8 cellular contexts compared by ENCODE assay signal in genomic region chr3:120449701-120450216, GRCh38. TPM values are rescaled to one million over a fixed set of nuclear protein-coding genes. Genes with fewer than 3 reads are reported as not detected.
DNase-seq lines count a peak whose midpoint lies in the region; ATAC-seq, FAIRE-seq and TF ChIP-seq lines count a peak whose summit lies in the region.
"Had no signal": no experiment of that assay in that cellular context is flagged by ENCODE, and none has a peak within 500 bp of the region (broad histone marks: within the 10 kb centered on the region; RNA-seq: fewer than 3 reads in every experiment).

No MANE protein-coding gene starts in this region.

- H3K27me3 Mint-ChIP-seq in activated naive CD8-positive, alpha-beta T cell treated with anti-CD3 and anti-CD28 coated beads, Interleukin-2, amount 10 ng/mL, durations not matched to agents 7 days and 5 days: peaks cover 63% of the 10 kb centered on the region
- peaks cover 45% of the 10 kb centered on the region for H3K27me3 Mint-ChIP-seq in stimulated activated memory B cell treated with anti-CD40 and anti-IgM and Interleukin-4, amounts not matched to agents 10 μg/mL and 1 μg/mL and 100 μg/mL, for 72 hours

- no peak for DNase-seq in activated naive CD8-positive, alpha-beta T cell treated with anti-CD3 and anti-CD28 coated beads, Interleukin-2, amount 10 ng/mL, durations not matched to agents 7 days and 5 days
- no peak for DNase-seq in iPS DF 6.9 (ENCODE audit: low read depth, low spot score)
- DNase-seq in GM12892 (ENCODE audit: insufficient read length): no peak
- no peak for DNase-seq in activated gamma-delta T cell (lab: John Stamatoyannopoulos, UW)
- DNase-seq: NCI-H510A had no signal

- WGBS in iPS DF 6.9 (ENCODE audit: insufficient coverage, insufficient read length): no CpG with 5 or more reads among the region's 10 CpGs

- no peak overlapping the region for H3K27ac Mint-ChIP-seq in activated naive CD8-positive, alpha-beta T cell treated with anti-CD3 and anti-CD28 coated beads, Interleukin-2, amount 10 ng/mL, durations not matched to agents 7 days and 5 days
- H3K27ac Mint-ChIP-seq in stimulated activated memory B cell treated with anti-CD40 and anti-IgM and Interleukin-4, amounts not matched to agents 10 μg/mL and 1 μg/mL and 100 μg/mL, for 72 hours: no peak overlapping the region

- H3K9ac ChIP-seq in HUES48 (ENCODE audit: low read depth, low read length): peak overlapping the region; percentile 91

- no peaks in the 10 kb centered on the region for H3K36me3 Mint-ChIP-seq in activated naive CD8-positive, alpha-beta T cell treated with anti-CD3 and anti-CD28 coated beads, Interleukin-2, amount 10 ng/mL, durations not matched to agents 7 days and 5 days
- no peaks in the 10 kb centered on the region for H3K36me3 Mint-ChIP-seq in stimulated activated memory B cell treated with anti-CD40 and anti-IgM and Interleukin-4, amounts not matched to agents 10 μg/mL and 1 μg/mL and 100 μg/mL, for 72 hours

- peaks cover 3% of the 10 kb centered on the region for H3K9me3 Mint-ChIP-seq in activated naive CD8-positive, alpha-beta T cell treated with anti-CD3 and anti-CD28 coated beads, Interleukin-2, amount 10 ng/mL, durations not matched to agents 7 days and 5 days
- H3K9me3 Mint-ChIP-seq in stimulated activated memory B cell treated with anti-CD40 and anti-IgM and Interleukin-4, amounts not matched to agents 10 μg/mL and 1 μg/mL and 100 μg/mL, for 72 hours: peaks cover 3% of the 10 kb centered on the region

- H3K27ac ChIP-seq in HUES48 (ENCODE audit: low read depth, low read length) (peak overlapping the region; percentile 68), iPS DF 6.9 (ENCODE audit: low read length) (no peak overlapping the region)

- no peak for ATAC-seq in activated naive CD8-positive, alpha-beta T cell treated with anti-CD3 and anti-CD28 coated beads, Interleukin-2, amount 10 ng/mL, durations not matched to agents 7 days and 5 days (ENCODE audit: low read depth)
- ATAC-seq in stimulated activated memory B cell treated with anti-CD40 and anti-IgM and Interleukin-4, amounts not matched to agents 10 μg/mL and 1 μg/mL and 100 μg/mL, for 72 hours: no peak
- ATAC-seq in GM21576 (IDR thresholded peaks at IDR 0.05; ENCODE audit: unreplicated experiment): no peak

- H3K36me3 ChIP-seq in HUES48 (ENCODE audit: control insufficient read depth, insufficient read depth, low read length) (peaks cover 30% of the 10 kb centered on the region), iPS DF 6.9 (ENCODE audit: control insufficient read depth, insufficient read depth, low read length) (no peaks in the 10 kb centered on the region)

- FAIRE-seq in GM12892 (lab: Jason Lieb, UNC): no peak

- POLR2A ChIA-PET in activated naive CD8-positive, alpha-beta T cell treated with anti-CD3 and anti-CD28 coated beads, Interleukin-2, amount 10 ng/mL, durations not matched to agents 7 days and 5 days (lab: Charles Lee): no interaction called here

- no peak for TF ChIP-seq POLR2A in GM12892 (IDR thresholded peaks at IDR 0.05; ENCODE audit: low read depth, low read length)

- H3K9me3 ChIP-seq in HUES48 (ENCODE audit: control insufficient read depth, insufficient read depth, low read length) (no peaks in the 10 kb centered on the region), iPS DF 6.9 (ENCODE audit: control insufficient read depth, insufficient read depth, low read length) (no peaks in the 10 kb centered on the region)

- H3K4me3 Mint-ChIP-seq in activated naive CD8-positive, alpha-beta T cell treated with anti-CD3 and anti-CD28 coated beads, Interleukin-2, amount 10 ng/mL, durations not matched to agents 7 days and 5 days: peak overlapping the region; percentile 85
- H3K4me3 Mint-ChIP-seq in stimulated activated memory B cell treated with anti-CD40 and anti-IgM and Interleukin-4, amounts not matched to agents 10 μg/mL and 1 μg/mL and 100 μg/mL, for 72 hours: peak overlapping the region; percentile 75

- H3K4me1 ChIP-seq in HUES48 (ENCODE audit: control insufficient read depth, insufficient read depth, low read length): peaks cover 30% of the 10 kb centered on the region
- H3K4me1 ChIP-seq in iPS DF 6.9 (ENCODE audit: control insufficient read depth, insufficient read depth, low read length): peaks cover 8% of the 10 kb centered on the region; the same call in 1 of the 2 replicates

- H3K4me3 ChIP-seq in HUES48 (ENCODE audit: low read depth, low read length): peak overlapping the region; percentile 93
- H3K4me3 ChIP-seq in iPS DF 6.9 (ENCODE audit: low read length): peak overlapping the region; percentile 83; the same call in 1 of the 2 replicates

- peaks cover 5% of the 10 kb centered on the region for H3K4me1 Mint-ChIP-seq in activated naive CD8-positive, alpha-beta T cell treated with anti-CD3 and anti-CD28 coated beads, Interleukin-2, amount 10 ng/mL, durations not matched to agents 7 days and 5 days
- peaks cover 13% of the 10 kb centered on the region for H3K4me1 Mint-ChIP-seq in stimulated activated memory B cell treated with anti-CD40 and anti-IgM and Interleukin-4, amounts not matched to agents 10 μg/mL and 1 μg/mL and 100 μg/mL, for 72 hours

- peaks cover 3% of the 10 kb centered on the region; the same call in 1 of the 2 replicates for H3K27me3 ChIP-seq in HUES48 (ENCODE audit: control insufficient read depth, insufficient read depth, low read length)
- H3K27me3 ChIP-seq in iPS DF 6.9 (ENCODE audit: control insufficient read depth, insufficient read depth, low read length): no peaks in the 10 kb centered on the region

RNA-seq across cellular contexts. Expression of gene FSTL1, which starts 1.0 kb away (rescaled TPM):
- 1 to 10 TPM in 1 of 2 experiments, under 1 TPM in 1; 0.31 to 1.1 TPM for total RNA-seq in activated naive CD8-positive, alpha-beta T cell treated with anti-CD3 and anti-CD28 coated beads, Interleukin-2, amount 10 ng/mL, durations not matched to agents 7 days and 5 days
- not detected for polyA plus RNA-seq in GM12892 (2012; ENCODE audit: missing spikeins)
